ENCODE assay signal across 8 cellular contexts in genomic region chr2:241733391-241734207, GRCh38. TPM values are rescaled to one million over a fixed set of nuclear protein-coding genes. Genes with fewer than 3 reads are reported as not detected.
DNase-seq lines count a peak whose midpoint lies in the region; ATAC-seq, FAIRE-seq and TF ChIP-seq lines count a peak whose summit lies in the region.

No MANE protein-coding gene starts in this region.

- H3K27me3 ChIP-seq in heart right ventricle (no peaks in the 10 kb centered on the region), bronchial epithelial cell (ENCODE audit: control insufficient read depth, insufficient read depth, low read length) (no peaks in the 10 kb centered on the region)

- ATAC-seq in heart right ventricle (peak in 2 of 8 donors; percentile 2 to 10), left ventricle myocardium superior (no peak), mucosa of descending colon (no peak), HG02763 (IDR thresholded peaks at IDR 0.05; ENCODE audit: unreplicated experiment) (no peak)

- H3K36me3 ChIP-seq in heart right ventricle: peaks cover 0 to 6% (median 0%) of the 10 kb centered on the region in 9 donors
- peaks cover 2% of the 10 kb centered on the region for H3K36me3 ChIP-seq in bronchial epithelial cell (ENCODE audit: control insufficient read depth, insufficient read depth, low read length)
- no peaks in the 10 kb centered on the region for H3K36me3 ChIP-seq in mucosa of descending colon (ENCODE audit: low read depth)

- no peaks in the 10 kb centered on the region for H3K9me3 ChIP-seq in heart right ventricle
- no peaks in the 10 kb centered on the region for H3K9me3 ChIP-seq in mucosa of descending colon

- peak overlapping the region in 9 of 10 donors; percentile 69 to 96 (median 94) for H3K27ac ChIP-seq in heart right ventricle

- H3K4me3 ChIP-seq in heart right ventricle (peak overlapping the region in 9 of 10 donors; percentile 79 to 100 (median 94)), bronchial epithelial cell (ENCODE audit: low read depth, low read length) (peak overlapping the region; percentile 30), mucosa of descending colon (no peak overlapping the region)

- peaks cover 4 to 29% (median 17%) of the 10 kb centered on the region in 9 donors for H3K4me1 ChIP-seq in heart right ventricle
- peaks cover 16% of the 10 kb centered on the region for H3K4me1 ChIP-seq in mucosa of descending colon (ENCODE audit: low read depth)

- intact Hi-C loops in heart right ventricle (cut with DNase I) (loop anchor here in 6 of 10 donors (1.0 to 10.0 kb wide), 8 partner anchors 31 to 879 kb away; partner anchors contain the start of genes DTYMK (in 1 of the 6), ING5 (in 1 of the 6), PDCD1 (in 1 of the 6) and STK25 (in 1 of the 6)), left ventricle myocardium superior (cut with micrococcal nuclease) (no loop called here), mucosa of descending colon (cut with DNase I, micrococcal nuclease) (no loop called here)

- DNase-seq in heart right ventricle: no peak
- DNase-seq in left ventricle myocardium superior: no peak
- DNase-seq in bronchial epithelial cell (ENCODE audit: low read depth): peak; percentile 74
- peak in 2 of 3 donors; percentile 21 to 59 for DNase-seq in mucosa of descending colon
- no peak for DNase-seq in activated CD8-positive, alpha-beta memory T cell treated with anti-CD3 and anti-CD28 coated beads, Interleukin-2, amount 50 U/mL, for 48 hours
- no peak for DNase-seq in mucosa of gallbladder (ENCODE audit: low spot score)
- no peak for DNase-seq in GM03348 (ENCODE audit: low spot score)

- FAIRE-seq in bronchial epithelial cell (lab: Jason Lieb, UNC): peak; percentile 58

- no peak for TF ChIP-seq CTCF in heart right ventricle (IDR thresholded peaks at IDR 0.05)
- TF ChIP-seq CTCF in bronchial epithelial cell (IDR thresholded peaks at IDR 0.05; ENCODE audit: insufficient read depth, low read length, severe bottlenecking): no peak
- TF ChIP-seq CTCF in mucosa of descending colon (IDR thresholded peaks at IDR 0.05): no peak

- 88 to 89% methylated on average over 23 of the region's 23 CpGs for WGBS in heart right ventricle, 2 donors

RNA-seq across cellular contexts. Expression of gene D2HGDH, which starts 0.8 kb away (rescaled TPM):
- 10 to 100 TPM; 15.1 to 22.8 (median 19.1) TPM for total RNA-seq in heart right ventricle
- polyA plus RNA-seq in heart right ventricle: 10 to 100 TPM in 1 of 2 donors, 1 to 10 TPM in 1; 7.6 to 24.7 TPM
- total RNA-seq in left ventricle myocardium superior: 19.2 TPM
- total RNA-seq in bronchial epithelial cell: 10.3 and 12.7 TPM in 2 replicates
- total RNA-seq in mucosa of descending colon: 10 to 100 TPM; 52.2 to 88.6 (median 63.0) TPM
- total RNA-seq in mucosa of gallbladder: 71.5 TPM

RNA-seq across cellular contexts. Expression of gene ING5, which starts 31.8 kb away (rescaled TPM):
- 10 to 100 TPM; 10.4 to 24.6 (median 17.4) TPM for total RNA-seq in heart right ventricle
- 10 to 100 TPM; 19.0 to 49.9 TPM for polyA plus RNA-seq in heart right ventricle
- total RNA-seq in left ventricle myocardium superior: 16.0 TPM
- total RNA-seq in bronchial epithelial cell: 19.7 and 27.1 TPM in 2 replicates
- 10 to 100 TPM; 24.6 to 52.3 (median 35.1) TPM for total RNA-seq in mucosa of descending colon
- total RNA-seq in mucosa of gallbladder: 47.4 TPM

RNA-seq across cellular contexts. Expression of gene GAL3ST2, which starts 43.0 kb away (rescaled TPM):
- total RNA-seq in heart right ventricle: under 1 TPM in 3 of 10 donors, not detected in 7; 0.19 to 0.28 (median 0.23) TPM
- not detected for polyA plus RNA-seq in heart right ventricle
- not detected for total RNA-seq in left ventricle myocardium superior
- total RNA-seq in bronchial epithelial cell: not detected in 2 replicates
- total RNA-seq in mucosa of descending colon: 10 to 100 TPM; 15.1 to 46.5 (median 42.4) TPM
- total RNA-seq in mucosa of gallbladder: 26.4 TPM

RNA-seq across cellular contexts. Expression of gene DTYMK, which starts 47.0 kb away (rescaled TPM):
- total RNA-seq in heart right ventricle: 10 to 100 TPM in 3 of 10 donors, 1 to 10 TPM in 7; 6.4 to 12.4 (median 9.3) TPM
- polyA plus RNA-seq in heart right ventricle: 10 to 100 TPM in 1 of 2 donors, 1 to 10 TPM in 1; 9.2 to 18.5 TPM
- 10.5 TPM for total RNA-seq in left ventricle myocardium superior
- total RNA-seq in bronchial epithelial cell: 10.6 and 21.1 TPM in 2 replicates
- 10 to 100 TPM; 17.9 to 31.0 (median 19.7) TPM for total RNA-seq in mucosa of descending colon
- 26.2 TPM for total RNA-seq in mucosa of gallbladder

Comparison
In these comparisons a context has a peak if more than half of its experiments do, and no peak if none do; other contexts are left out.
1. intact Hi-C loops: an anchor here in heart right ventricle (1.0 to 10.0 kb wide); none called in left ventricle myocardium superior and mucosa of descending colon.
2. DNase-seq: peak in bronchial epithelial cell (single experiment) and mucosa of descending colon (2 of 3); none in heart right ventricle (0 of 2), left ventricle myocardium superior (single experiment), activated CD8-positive, alpha-beta memory T cell treated with anti-CD3 and anti-CD28 coated beads, Interleukin-2, amount 50 U/mL, for 48 hours (single experiment), mucosa of gallbladder (single experiment) and GM03348 (single experiment).
3. RNA of gene GAL3ST2, which starts 43.0 kb away (total RNA-seq): 15.1 to 46.5 TPM in mucosa of descending colon and 26.4 TPM in mucosa of gallbladder (single experiment); not detected in left ventricle myocardium superior (single experiment), 0.19 to 0.28 TPM in heart right ventricle and not detected in bronchial epithelial cell; every median in the first group is over 10 times any median in the second.